In genomic region chr1:151511636-151512215, GRCh38 we compare ENCODE assay signal across 1 cellular context.
TF ChIP-seq lines count a peak whose summit lies in the region.

No MANE protein-coding gene starts in this region.

TF ChIP-seq in HEK293, 187 proteins besides CTCF, POLR2A, EP300 and RAD21 (continued from another document and continues in another):
- TF ChIP-seq ZBTB20 (tag by site-specific recombination; IDR thresholded peaks at IDR 0.05) (peak; percentile 56), PRDM1 (tag by site-specific recombination; IDR thresholded peaks at IDR 0.05) (peak; percentile 63), ZNF266 (tag by site-specific recombination; IDR thresholded peaks at IDR 0.05; ENCODE audit: low read depth) (no peak), ZNF621 (tag by site-specific recombination; IDR thresholded peaks at IDR 0.05) (no peak), SCRT1 (tag by site-specific recombination; IDR thresholded peaks at IDR 0.05; ENCODE audit: borderline replicate concordance) (no peak), ZNF239 (tag by site-specific recombination; IDR thresholded peaks at IDR 0.05) (no peak), YY2 (tag by site-specific recombination; IDR thresholded peaks at IDR 0.05) (no peak), ZNF548 (tag by site-specific recombination; IDR thresholded peaks at IDR 0.05) (no peak), ATF2 (tag by site-specific recombination; IDR thresholded peaks at IDR 0.05; ENCODE audit: low read depth) (no peak), ZNF549 (tag by site-specific recombination; IDR thresholded peaks at IDR 0.05) (no peak), SALL2 (tag by site-specific recombination; IDR thresholded peaks at IDR 0.05; ENCODE audit: borderline replicate concordance) (no peak), SP7 (tag by site-specific recombination; IDR thresholded peaks at IDR 0.05) (0 out of 2 replicates have a peak, but pooled peaks have one; percentile 19), ZNF76 (tag by site-specific recombination; IDR thresholded peaks at IDR 0.05; ENCODE audit: borderline replicate concordance, low read depth) (no peak), PBX3 (CRISPR knock-in tag; IDR thresholded peaks at IDR 0.05) (0 out of 2 replicates have a peak, but pooled peaks have one; percentile 3), PRDM4 (tag by site-specific recombination; IDR thresholded peaks at IDR 0.05) (no peak), OSR2 (tag by site-specific recombination; IDR thresholded peaks at IDR 0.05) (0 out of 2 replicates have a peak, but pooled peaks have one; percentile 25), ZNF600 (tag by site-specific recombination; IDR thresholded peaks at IDR 0.05) (peak; percentile 93), ZNF140 (tag by site-specific recombination; IDR thresholded peaks at IDR 0.05) (no peak), ZNF768 (tag by site-specific recombination; IDR thresholded peaks at IDR 0.05) (no peak), ZIC2 (tag by site-specific recombination; IDR thresholded peaks at IDR 0.05) (peak; percentile 97), ZNF843 (tag by site-specific recombination; IDR thresholded peaks at IDR 0.05) (0 out of 2 replicates have a peak, but pooled peaks have one; percentile 48), ZNF221 (tag by site-specific recombination; IDR thresholded peaks at IDR 0.05; ENCODE audit: borderline replicate concordance) (no peak), ZNF658 (tag by site-specific recombination; IDR thresholded peaks at IDR 0.05) (no peak), ZNF677 (tag by site-specific recombination; IDR thresholded peaks at IDR 0.05) (no peak), ZFHX2 (tag by site-specific recombination; conservative IDR thresholded peaks at IDR 0.05) (no peak), ZNF18 (tag by site-specific recombination; IDR thresholded peaks at IDR 0.05) (no peak), ZNF394 (tag by site-specific recombination; IDR thresholded peaks at IDR 0.05; ENCODE audit: borderline replicate concordance) (no peak), ZNF302 (tag by site-specific recombination; IDR thresholded peaks at IDR 0.05; ENCODE audit: low read depth) (no peak), ZNF664 (tag by site-specific recombination; IDR thresholded peaks at IDR 0.05) (no peak), WT1 (tag by site-specific recombination; IDR thresholded peaks at IDR 0.05) (no peak), MEIS1 (CRISPR knock-in tag; IDR thresholded peaks at IDR 0.05; ENCODE audit: borderline replicate concordance) (no peak), ZNF175 (tag by site-specific recombination; IDR thresholded peaks at IDR 0.05) (no peak), ZNF48 (tag by site-specific recombination; IDR thresholded peaks at IDR 0.05) (no peak), ZXDB (tag by site-specific recombination; IDR thresholded peaks at IDR 0.05) (no peak), ZNF610 (tag by site-specific recombination; IDR thresholded peaks at IDR 0.05; ENCODE audit: borderline replicate concordance) (no peak), SP3 (tag by site-specific recombination; IDR thresholded peaks at IDR 0.05) (no peak), ZFP41 (tag by site-specific recombination; IDR thresholded peaks at IDR 0.05; ENCODE audit: borderline replicate concordance) (no peak), ZNF701 (tag by site-specific recombination; IDR thresholded peaks at IDR 0.05) (no peak), ZNF558 (tag by site-specific recombination; IDR thresholded peaks at IDR 0.05) (no peak), ZNF692 (tag by site-specific recombination; IDR thresholded peaks at IDR 0.05) (peak; percentile 4; the same call in 1 of the 2 replicates)
- TF ChIP-seq, protein P1, sequence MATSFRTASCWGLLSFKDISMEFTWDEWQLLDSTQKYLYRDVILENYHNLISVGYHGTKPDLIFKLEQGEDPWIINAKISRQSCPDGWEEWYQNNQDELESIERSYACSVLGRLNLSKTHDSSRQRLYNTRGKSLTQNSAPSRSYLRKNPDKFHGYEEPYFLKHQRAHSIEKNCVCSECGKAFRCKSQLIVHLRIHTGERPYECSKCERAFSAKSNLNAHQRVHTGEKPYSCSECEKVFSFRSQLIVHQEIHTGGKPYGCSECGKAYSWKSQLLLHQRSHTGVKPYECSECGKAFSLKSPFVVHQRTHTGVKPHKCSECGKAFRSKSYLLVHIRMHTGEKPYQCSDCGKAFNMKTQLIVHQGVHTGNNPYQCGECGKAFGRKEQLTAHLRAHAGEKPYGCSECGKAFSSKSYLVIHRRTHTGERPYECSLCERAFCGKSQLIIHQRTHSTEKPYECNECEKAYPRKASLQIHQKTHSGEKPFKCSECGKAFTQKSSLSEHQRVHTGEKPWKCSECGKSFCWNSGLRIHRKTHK (tag by site-specific recombination; IDR thresholded peaks at IDR 0.05): no peak
- TF ChIP-seq, protein P2, sequence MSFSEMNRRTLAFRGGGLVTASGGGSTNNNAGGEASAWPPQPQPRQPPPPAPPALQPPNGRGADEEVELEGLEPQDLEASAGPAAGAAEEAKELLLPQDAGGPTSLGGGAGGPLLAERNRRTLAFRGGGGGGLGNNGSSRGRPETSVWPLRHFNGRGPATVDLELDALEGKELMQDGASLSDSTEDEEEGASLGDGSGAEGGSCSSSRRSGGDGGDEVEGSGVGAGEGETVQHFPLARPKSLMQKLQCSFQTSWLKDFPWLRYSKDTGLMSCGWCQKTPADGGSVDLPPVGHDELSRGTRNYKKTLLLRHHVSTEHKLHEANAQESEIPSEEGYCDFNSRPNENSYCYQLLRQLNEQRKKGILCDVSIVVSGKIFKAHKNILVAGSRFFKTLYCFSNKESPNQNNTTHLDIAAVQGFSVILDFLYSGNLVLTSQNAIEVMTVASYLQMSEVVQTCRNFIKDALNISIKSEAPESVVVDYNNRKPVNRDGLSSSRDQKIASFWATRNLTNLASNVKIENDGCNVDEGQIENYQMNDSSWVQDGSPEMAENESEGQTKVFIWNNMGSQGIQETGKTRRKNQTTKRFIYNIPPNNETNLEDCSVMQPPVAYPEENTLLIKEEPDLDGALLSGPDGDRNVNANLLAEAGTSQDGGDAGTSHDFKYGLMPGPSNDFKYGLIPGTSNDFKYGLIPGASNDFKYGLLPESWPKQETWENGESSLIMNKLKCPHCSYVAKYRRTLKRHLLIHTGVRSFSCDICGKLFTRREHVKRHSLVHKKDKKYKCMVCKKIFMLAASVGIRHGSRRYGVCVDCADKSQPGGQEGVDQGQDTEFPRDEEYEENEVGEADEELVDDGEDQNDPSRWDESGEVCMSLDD (tag by site-specific recombination; IDR thresholded peaks at IDR 0.05): peak; percentile 73; the same call in 1 of the 2 replicates
- TF ChIP-seq, protein P3, sequence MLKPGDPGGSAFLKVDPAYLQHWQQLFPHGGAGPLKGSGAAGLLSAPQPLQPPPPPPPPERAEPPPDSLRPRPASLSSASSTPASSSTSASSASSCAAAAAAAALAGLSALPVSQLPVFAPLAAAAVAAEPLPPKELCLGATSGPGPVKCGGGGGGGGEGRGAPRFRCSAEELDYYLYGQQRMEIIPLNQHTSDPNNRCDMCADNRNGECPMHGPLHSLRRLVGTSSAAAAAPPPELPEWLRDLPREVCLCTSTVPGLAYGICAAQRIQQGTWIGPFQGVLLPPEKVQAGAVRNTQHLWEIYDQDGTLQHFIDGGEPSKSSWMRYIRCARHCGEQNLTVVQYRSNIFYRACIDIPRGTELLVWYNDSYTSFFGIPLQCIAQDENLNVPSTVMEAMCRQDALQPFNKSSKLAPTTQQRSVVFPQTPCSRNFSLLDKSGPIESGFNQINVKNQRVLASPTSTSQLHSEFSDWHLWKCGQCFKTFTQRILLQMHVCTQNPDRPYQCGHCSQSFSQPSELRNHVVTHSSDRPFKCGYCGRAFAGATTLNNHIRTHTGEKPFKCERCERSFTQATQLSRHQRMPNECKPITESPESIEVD (tag by site-specific recombination; IDR thresholded peaks at IDR 0.05): no peak
- TF ChIP-seq, protein P4, sequence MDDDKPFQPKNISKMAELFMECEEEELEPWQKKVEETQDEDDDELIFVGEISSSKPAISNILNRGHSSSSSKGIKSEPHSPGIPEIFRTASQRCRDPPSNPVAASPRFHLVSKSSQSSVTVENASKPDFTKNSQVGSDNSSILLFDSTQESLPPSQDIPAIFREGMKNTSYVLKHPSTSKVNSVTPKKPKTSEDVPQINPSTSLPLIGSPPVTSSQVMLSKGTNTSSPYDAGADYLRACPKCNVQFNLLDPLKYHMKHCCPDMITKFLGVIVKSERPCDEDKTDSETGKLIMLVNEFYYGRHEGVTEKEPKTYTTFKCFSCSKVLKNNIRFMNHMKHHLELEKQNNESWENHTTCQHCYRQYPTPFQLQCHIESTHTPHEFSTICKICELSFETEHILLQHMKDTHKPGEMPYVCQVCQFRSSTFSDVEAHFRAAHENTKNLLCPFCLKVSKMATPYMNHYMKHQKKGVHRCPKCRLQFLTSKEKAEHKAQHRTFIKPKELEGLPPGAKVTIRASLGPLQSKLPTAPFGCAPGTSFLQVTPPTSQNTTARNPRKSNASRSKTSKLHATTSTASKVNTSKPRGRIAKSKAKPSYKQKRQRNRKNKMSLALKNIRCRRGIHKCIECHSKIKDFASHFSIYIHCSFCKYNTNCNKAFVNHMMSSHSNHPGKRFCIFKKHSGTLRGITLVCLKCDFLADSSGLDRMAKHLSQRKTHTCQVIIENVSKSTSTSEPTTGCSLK (tag by site-specific recombination; IDR thresholded peaks at IDR 0.05): no peak
- TF ChIP-seq, protein P5, sequence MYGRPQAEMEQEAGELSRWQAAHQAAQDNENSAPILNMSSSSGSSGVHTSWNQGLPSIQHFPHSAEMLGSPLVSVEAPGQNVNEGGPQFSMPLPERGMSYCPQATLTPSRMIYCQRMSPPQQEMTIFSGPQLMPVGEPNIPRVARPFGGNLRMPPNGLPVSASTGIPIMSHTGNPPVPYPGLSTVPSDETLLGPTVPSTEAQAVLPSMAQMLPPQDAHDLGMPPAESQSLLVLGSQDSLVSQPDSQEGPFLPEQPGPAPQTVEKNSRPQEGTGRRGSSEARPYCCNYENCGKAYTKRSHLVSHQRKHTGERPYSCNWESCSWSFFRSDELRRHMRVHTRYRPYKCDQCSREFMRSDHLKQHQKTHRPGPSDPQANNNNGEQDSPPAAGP (tag by site-specific recombination; IDR thresholded peaks at IDR 0.05): no peak; the same call in 1 of the 2 replicates
